Comparison of ENCODE assay signal across 26 cellular contexts in the genomic region with DNA sequence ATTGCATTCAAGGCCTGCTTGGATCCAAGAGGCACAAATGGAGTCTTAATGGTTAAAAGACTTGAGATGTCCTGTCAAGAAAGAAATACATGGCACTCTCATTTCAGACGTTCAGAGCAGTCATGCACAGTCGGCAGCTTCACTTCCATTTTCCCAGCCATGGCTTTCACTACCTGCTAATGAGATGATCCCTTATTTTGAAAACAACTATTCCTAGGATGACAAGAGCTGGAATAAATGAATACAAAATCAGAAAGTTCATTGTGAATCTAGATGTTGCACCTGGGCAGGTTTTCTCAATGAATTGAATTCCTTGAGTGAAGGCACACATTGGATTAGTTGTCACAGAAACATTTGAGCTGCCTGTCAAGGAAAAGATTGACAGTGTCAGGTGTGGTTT. TPM values are rescaled to one million over a fixed set of nuclear protein-coding genes. Genes with fewer than 3 reads are reported as not detected.
"Had no signal": no experiment of that assay in that cellular context is flagged by ENCODE, and none has a peak within 500 bp of the region (broad histone marks: within the 10 kb centered on the region; RNA-seq: fewer than 3 reads in every experiment).

No MANE protein-coding gene starts in this region.

- H3K27ac ChIP-seq: colonic mucosa, coronary artery, epithelial cell of prostate, esophagus muscularis mucosa, esophagus squamous epithelium, foreskin keratinocyte, gastrocnemius medialis, gastroesophageal sphincter, heart left ventricle, heart right ventricle had no signal

- DNase-seq: colonic mucosa; cortex of kidney; dermis blood vessel endothelial cell; dorsolateral prefrontal cortex; effector CD4-positive, alpha-beta T cell; effector CD8-positive, alpha-beta T cell; effector memory CD4-positive, alpha-beta T cell; effector memory CD8-positive, alpha-beta T cell; endodermal cell; erythroblast; esophagus squamous epithelium; foreskin fibroblast; foreskin keratinocyte; foreskin melanocyte; gastrocnemius medialis; glutamatergic neuron; head of caudate nucleus; heart left ventricle; heart right ventricle had no signal

- H3K27me3 ChIP-seq: colonic mucosa, dorsolateral prefrontal cortex, esophagus muscularis mucosa, esophagus squamous epithelium, foreskin keratinocyte, gastrocnemius medialis, gastroesophageal sphincter, heart left ventricle, heart right ventricle had no signal

- H3K36me3 ChIP-seq: colonic mucosa, gastrocnemius medialis had no signal

- H3K4me3 ChIP-seq: colonic mucosa, coronary artery, dorsolateral prefrontal cortex, esophagus muscularis mucosa, esophagus squamous epithelium, gastrocnemius medialis, gastroesophageal sphincter, heart left ventricle, heart right ventricle had no signal

- H3K9me3 ChIP-seq: colonic mucosa, esophagus muscularis mucosa, esophagus squamous epithelium, gastrocnemius medialis, gastroesophageal sphincter, heart left ventricle, heart right ventricle had no signal

RNA-seq across cellular contexts. Expression of a gene that starts 25.7 kb away (rescaled TPM):
- polyA plus RNA-seq: endothelial cell of umbilical vein, fibroblast of lung, foreskin keratinocyte, heart left ventricle, heart right ventricle had no signal

RNA-seq across cellular contexts. Expression of a gene that starts 25.8 kb away (rescaled TPM):
- polyA plus RNA-seq: endothelial cell of umbilical vein, esophagus, fibroblast of lung, foreskin keratinocyte, heart left ventricle had no signal
